9 cellular contexts compared by ENCODE assay signal in genomic region chr9:132407196-132407595, GRCh38. TPM values are rescaled to one million over a fixed set of nuclear protein-coding genes. Genes with fewer than 3 reads are reported as not detected.
DNase-seq lines count a peak whose midpoint lies in the region; ATAC-seq, FAIRE-seq and TF ChIP-seq lines count a peak whose summit lies in the region.
"Had no signal": no experiment of that assay in that cellular context is flagged by ENCODE, and none has a peak within 500 bp of the region (broad histone marks: within the 10 kb centered on the region; RNA-seq: fewer than 3 reads in every experiment).

No MANE protein-coding gene starts in this region.

- H3K4me3 Mint-ChIP-seq in CD8-positive, alpha-beta memory T cell = peak overlapping the region; percentile 88 to 98 (median 93)

- peaks cover 0 to 18% (median 0%) of the 10 kb centered on the region in 3 donors for H3K36me3 Mint-ChIP-seq in CD8-positive, alpha-beta memory T cell

- no peaks in the 10 kb centered on the region for H3F3A ChIP-seq in OCI-LY1 (ENCODE audit: insufficient read depth, low read length)

- H2AFZ ChIP-seq in OCI-LY1 (ENCODE audit: low read length) = no peak overlapping the region

- no peak for TF ChIP-seq POLR2A in ovary (IDR thresholded peaks at IDR 0.05)

- no peak for ATAC-seq in HG03108 (IDR thresholded peaks at IDR 0.05; ENCODE audit: unreplicated experiment)

- CTCF ChIA-PET in CD8-positive, alpha-beta memory T cell (lab: Charles Lee) = no interaction called here

- H3K27ac ChIP-seq in CD8-positive, alpha-beta memory T cell (ENCODE audit: low read depth, low read length) = peak overlapping the region; percentile 63
- H3K27ac ChIP-seq in OCI-LY1 (ENCODE audit: low read depth, low read length, poor library complexity, severe bottlenecking) (no peak overlapping the region), ovary (no peak overlapping the region)

- peaks cover 12 to 13% of the 10 kb centered on the region in 2 donors for H3K27me3 Mint-ChIP-seq in CD8-positive, alpha-beta memory T cell

- DNase-seq in CD8-positive, alpha-beta memory T cell = no peak
- DNase-seq in ovary = no peak
- no peak for DNase-seq in KG1 (lab: John Stamatoyannopoulos, UW)
- DNase-seq in GM19239 (ENCODE audit: insufficient read length, low spot score) = no peak
- no peak for DNase-seq in activated CD4-positive, alpha-beta T cell treated with anti-CD3 and anti-CD28 coated beads, Interleukin-2, amount 50 U/mL, for 48 hours

- H4K20me1 ChIP-seq in OCI-LY1 (ENCODE audit: insufficient read depth, low read length) = no peaks in the 10 kb centered on the region

- no peak for TF ChIP-seq CTCF in OCI-LY1 (IDR thresholded peaks at IDR 0.05; ENCODE audit: low read length)
- TF ChIP-seq CTCF in ovary (IDR thresholded peaks at IDR 0.05) = no peak

- intact Hi-C loops in ovary (cut with DNase I) = no loop called here

- no peaks in the 10 kb centered on the region for H3K79me2 ChIP-seq in OCI-LY1 (ENCODE audit: insufficient read depth, low read length)

- H3K9me2 ChIP-seq in OCI-LY1 (ENCODE audit: low read depth, low read length) = no peaks in the 10 kb centered on the region

- no peak overlapping the region for H3K9ac ChIP-seq in OCI-LY1 (ENCODE audit: low read length)
- H3K9ac ChIP-seq in endocrine pancreas (ENCODE audit: control insufficient read depth, insufficient read depth, low read length) = no peak overlapping the region

- peaks cover 6% of the 10 kb centered on the region for H3K36me3 ChIP-seq in CD8-positive, alpha-beta memory T cell (ENCODE audit: insufficient read depth, low read length)
- peaks cover 17% of the 10 kb centered on the region; the same call in 1 of the 2 replicates for H3K36me3 ChIP-seq in OCI-LY1 (ENCODE audit: insufficient read depth, low read length)
- H3K36me3 ChIP-seq in endocrine pancreas (ENCODE audit: control insufficient read depth, insufficient read depth, low read length) = no peaks in the 10 kb centered on the region
- no peaks in the 10 kb centered on the region for H3K36me3 ChIP-seq in ovary

- H3K4me1 ChIP-seq in CD8-positive, alpha-beta memory T cell (ENCODE audit: insufficient read depth, low read length) = peaks cover 63% of the 10 kb centered on the region
- peaks cover 50% of the 10 kb centered on the region for H3K4me1 ChIP-seq in OCI-LY1 (ENCODE audit: insufficient read depth, low read length, severe bottlenecking)
- H3K4me1 ChIP-seq in endocrine pancreas (ENCODE audit: control insufficient read depth, insufficient read depth, low read length) = peaks cover 5% of the 10 kb centered on the region
- peaks cover 12% of the 10 kb centered on the region for H3K4me1 ChIP-seq in ovary (ENCODE audit: insufficient read depth)

- peak overlapping the region; percentile 92 for H3K4me2 ChIP-seq in OCI-LY1 (ENCODE audit: low read length)

- 74 to 79% (median 76%) methylated on average over 2 of the region's 2 CpGs for WGBS in ovary, 3 donors

- no peaks in the 10 kb centered on the region for H3K9me3 ChIP-seq in CD8-positive, alpha-beta memory T cell (ENCODE audit: low read length)
- H3K9me3 ChIP-seq in OCI-LY1 (ENCODE audit: low read length) = no peaks in the 10 kb centered on the region
- no peaks in the 10 kb centered on the region for H3K9me3 ChIP-seq in endocrine pancreas (ENCODE audit: control insufficient read depth, low read length)
- no peaks in the 10 kb centered on the region for H3K9me3 ChIP-seq in ovary

- peaks cover 45 to 69% (median 65%) of the 10 kb centered on the region in 3 donors for H3K4me1 Mint-ChIP-seq in CD8-positive, alpha-beta memory T cell

- POLR2A ChIA-PET in CD8-positive, alpha-beta memory T cell (lab: Charles Lee) = no interaction called here

- H3K4me3 ChIP-seq in CD8-positive, alpha-beta memory T cell (ENCODE audit: low read length) = peak overlapping the region; percentile 77
- H3K4me3 ChIP-seq in OCI-LY1 (ENCODE audit: low read depth, low read length, poor library complexity, severe bottlenecking) = peak overlapping the region; percentile 67
- H3K4me3 ChIP-seq in endocrine pancreas (ENCODE audit: control insufficient read depth, insufficient read depth, low read length) = peak overlapping the region; percentile 76
- H3K4me3 ChIP-seq in ovary = peak overlapping the region; percentile 65

- peaks cover 17% of the 10 kb centered on the region for H3K27me3 ChIP-seq in CD8-positive, alpha-beta memory T cell (ENCODE audit: insufficient read depth, low read length, poor library complexity, severe bottlenecking)
- H3K27me3 ChIP-seq in OCI-LY1 (ENCODE audit: insufficient read depth, low read length) (peaks cover 5% of the 10 kb centered on the region; the same call in 1 of the 2 replicates), endocrine pancreas (ENCODE audit: control insufficient read depth, insufficient read depth, low read length) (peaks cover 12% of the 10 kb centered on the region), ovary (no peaks in the 10 kb centered on the region)

- no peak for FAIRE-seq in GM19239 (lab: Jason Lieb, UNC)

- H3K27ac Mint-ChIP-seq in CD8-positive, alpha-beta memory T cell = peak overlapping the region; percentile 87 to 98 (median 95)

- no peaks in the 10 kb centered on the region for H3K9me3 Mint-ChIP-seq in CD8-positive, alpha-beta memory T cell

- no peak for TF ChIP-seq EP300 in ovary (IDR thresholded peaks at IDR 0.05)

RNA-seq across cellular contexts. Expression of gene TTF1, which starts 0.6 kb away (rescaled TPM):
- total RNA-seq in CD8-positive, alpha-beta memory T cell = 10 to 100 TPM; 23.9 to 25.1 TPM
- polyA plus RNA-seq in CD8-positive, alpha-beta memory T cell = 7.3 TPM
- 10 to 100 TPM; 10.1 to 15.3 (median 12.1) TPM for total RNA-seq in ovary
- 10 to 100 TPM; 11.8 to 15.0 TPM for polyA plus RNA-seq in ovary

RNA-seq across cellular contexts. Expression of gene CFAP77, which starts 2.8 kb away (rescaled TPM):
- not detected for total RNA-seq in CD8-positive, alpha-beta memory T cell
- polyA plus RNA-seq in CD8-positive, alpha-beta memory T cell = not detected
- total RNA-seq in ovary = 10 to 100 TPM in 1 of 7 donors, under 1 TPM in 3, not detected in 3; 0.37 to 13.8 (median 0.71) TPM
- polyA plus RNA-seq in ovary = under 1 TPM in 1 of 2 donors, not detected in 1; 0.11 TPM
- total RNA-seq: lower leg skin had no signal

RNA-seq across cellular contexts. Expression of gene SETX, which starts 52.4 kb away (rescaled TPM):
- 10 to 100 TPM; 37.3 to 39.3 TPM for total RNA-seq in CD8-positive, alpha-beta memory T cell
- 32.4 TPM for polyA plus RNA-seq in CD8-positive, alpha-beta memory T cell
- 10 to 100 TPM; 31.8 to 51.9 (median 42.5) TPM for total RNA-seq in ovary
- 10 to 100 TPM; 19.9 to 28.1 TPM for polyA plus RNA-seq in ovary
